In genomic region chr1:234709473-234710279, GRCh38 we compare ENCODE assay signal across 12 cellular contexts.
DNase-seq lines count a peak whose midpoint lies in the region; ATAC-seq and TF ChIP-seq lines count a peak whose summit lies in the region.
"Had no signal": no experiment of that assay in that cellular context is flagged by ENCODE, and none has a peak within 500 bp of the region (broad histone marks: within the 10 kb centered on the region; RNA-seq: fewer than 3 reads in every experiment).

No MANE protein-coding gene starts in this region.

- H3K36me3 ChIP-seq in GM23248 (ENCODE audit: low read depth), result no peaks in the 10 kb centered on the region

- no peaks in the 10 kb centered on the region for H3K27me3 ChIP-seq in GM23248 (replicated peaks; ENCODE audit: insufficient read depth)

- H3K9me3 ChIP-seq in GM23248 (ENCODE audit: low read depth), result no peaks in the 10 kb centered on the region

- no peak overlapping the region for H3K4me3 Mint-ChIP-seq in progenitor cell of endocrine pancreas (ENCODE audit: low read depth)
- H3K4me3 Mint-ChIP-seq: natural killer cell treated with Interleukin-12 subunit alpha and Interleukin-12 subunit beta and Interleukin-15 and Interleukin-18, amount 100 ng/mL, for 72 hours had no signal

- H3K36me3 Mint-ChIP-seq in progenitor cell of endocrine pancreas (ENCODE audit: insufficient read depth), result no peaks in the 10 kb centered on the region
- H3K36me3 Mint-ChIP-seq: natural killer cell treated with Interleukin-12 subunit alpha and Interleukin-12 subunit beta and Interleukin-15 and Interleukin-18, amount 100 ng/mL, for 72 hours had no signal

- no peak overlapping the region for H3K27ac ChIP-seq in GM23248

- H2AFZ ChIP-seq in GM23248, result no peak overlapping the region

- no peak overlapping the region for H3K9ac ChIP-seq in GM23248

- H3K4me1 Mint-ChIP-seq in progenitor cell of endocrine pancreas (ENCODE audit: low read depth), result peaks cover 33% of the 10 kb centered on the region

- in situ Hi-C loops in GM23248 (cut with MboI), result no loop called here

- H4K20me1 ChIP-seq in GM23248 (ENCODE audit: insufficient read depth), result no peaks in the 10 kb centered on the region

- no peak overlapping the region for H3K4me2 ChIP-seq in GM23248 (ENCODE audit: unreplicated experiment)

- H3K27me3 Mint-ChIP-seq in progenitor cell of endocrine pancreas, result no peaks in the 10 kb centered on the region
- H3K27me3 Mint-ChIP-seq: natural killer cell treated with Interleukin-12 subunit alpha and Interleukin-12 subunit beta and Interleukin-15 and Interleukin-18, amount 100 ng/mL, for 72 hours had no signal

- no peak overlapping the region for H3K4me3 ChIP-seq in GM23248

- peaks cover 3% of the 10 kb centered on the region for H3K9me3 Mint-ChIP-seq in progenitor cell of endocrine pancreas (ENCODE audit: low read depth)

- DNase-seq in GDM1 (lab: John Stamatoyannopoulos, UW), result peak; percentile 44
- peak; percentile 40 for DNase-seq in NOMO-1 treated with DMSO at 0.1 percent for 48 hours (lab: John Stamatoyannopoulos, UW; ENCODE audit: unreplicated experiment)
- DNase-seq in left cardiac atrium, result no peak
- no peak for DNase-seq in progenitor cell of endocrine pancreas (ENCODE audit: low spot score, unreplicated experiment)
- no peak for DNase-seq in RPMI8226
- DNase-seq in dermis blood vessel endothelial cell, result no peak
- no peak for DNase-seq in GM23248
- DNase-seq: activated naive CD4-positive, alpha-beta T cell treated with Interleukin-2 at 50 U/mL for 16 hours; cortex of kidney; OCI-M1 had no signal

- 85 to 91% methylated on average over 9 to 14 of the region's 14 CpGs for WGBS in GM23248 (ENCODE audit: low coverage in 1 of 2, low lambda C conversion rate in 2 of 2, missing lambda C conversion rate in 2 of 2), 2 experiments

- no peaks in the 10 kb centered on the region for H3F3A ChIP-seq in GM23248 (ENCODE audit: insufficient read depth)

- intact Hi-C loops in left cardiac atrium (cut with DNase I), result no loop called here

- H3K79me2 ChIP-seq in GM23248 (ENCODE audit: insufficient read depth), result no peaks in the 10 kb centered on the region

- no peaks in the 10 kb centered on the region for H3K9me2 ChIP-seq in GM23248 (ENCODE audit: insufficient read depth)

- peaks cover 9% of the 10 kb centered on the region; the same call in 1 of the 2 replicates for H3K4me1 ChIP-seq in GM23248 (ENCODE audit: insufficient read depth)

- peak overlapping the region; percentile 30 for H3K27ac Mint-ChIP-seq in progenitor cell of endocrine pancreas

- ATAC-seq in left cardiac atrium (peak; percentile 74 to 79), GM18519 (IDR thresholded peaks at IDR 0.05; ENCODE audit: low FRiP score, unreplicated experiment) (no peak)
- ATAC-seq: natural killer cell treated with Interleukin-12 subunit alpha and Interleukin-12 subunit beta and Interleukin-15 and Interleukin-18, amount 100 ng/mL, for 72 hours had no signal

- TF ChIP-seq CTCF in progenitor cell of endocrine pancreas (IDR thresholded peaks at IDR 0.05; ENCODE audit: unreplicated experiment), result no peak

Comparison
In these comparisons a context has a peak if more than half of its experiments do, and no peak if none do; other contexts are left out.
1. DNase-seq: peak in GDM1 (single experiment) and NOMO-1 treated with DMSO at 0.1 percent for 48 hours (single experiment); none in left cardiac atrium (single experiment), progenitor cell of endocrine pancreas (single experiment), RPMI8226 (single experiment), dermis blood vessel endothelial cell (single experiment) and GM23248 (single experiment).